23 cellular contexts compared by ENCODE assay signal in genomic region chr17:7072406-7072805, GRCh38. TPM values are rescaled to one million over a fixed set of nuclear protein-coding genes. Genes with fewer than 3 reads are reported as not detected.
DNase-seq lines count a peak whose midpoint lies in the region; ATAC-seq, FAIRE-seq and TF ChIP-seq lines count a peak whose summit lies in the region.
"Had no signal": no experiment of that assay in that cellular context is flagged by ENCODE, and none has a peak within 500 bp of the region (broad histone marks: within the 10 kb centered on the region; RNA-seq: fewer than 3 reads in every experiment).

No MANE protein-coding gene starts in this region.

- no peaks in the 10 kb centered on the region for H3K79me2 ChIP-seq in GM12878 (ENCODE audit: control insufficient read depth, insufficient read depth, low read length)

- intact Hi-C loops in GM12878 (cut with micrococcal nuclease; ENCODE audit: unreplicated experiment): no loop called here
- intact Hi-C loops in thyroid gland (cut with DNase I): no loop called here

- peaks cover 23% of the 10 kb centered on the region for H3K9me3 Mint-ChIP-seq in nephron progenitor cell
- H3K9me3 Mint-ChIP-seq in stimulated activated naive B cell treated with anti-CD40 and anti-IgM and Interleukin-4, amounts not matched to agents 10 μg/mL and 1 μg/mL and 100 μg/mL, for 72 hours: peaks cover 10 to 21% of the 10 kb centered on the region in 2 donors

- H3K4me3 ChIP-seq in H7 (ENCODE audit: insufficient read depth, low read depth, low read length): no peak overlapping the region
- H3K4me3 ChIP-seq in GM12878: no peak overlapping the region
- H3K4me3 ChIP-seq in thyroid gland (replicated peaks in 1 of 3): no peak overlapping the region
- H3K4me3 ChIP-seq: HAP-1 had no signal

- no peaks in the 10 kb centered on the region for H3K4me1 ChIP-seq in GM12878 (ENCODE audit: control insufficient read depth, insufficient read depth, low read length)
- H3K4me1 ChIP-seq in thyroid gland: no peaks in the 10 kb centered on the region
- H3K4me1 ChIP-seq: BE2C, HAP-1 had no signal

- no peak for TF ChIP-seq RAD21 in GM12878 (IDR thresholded peaks at IDR 0.05; ENCODE audit: insufficient read depth, low read depth, low read length)

- BruUV-seq in GM12878 (replicated peaks; lab: Mats Ljungman, UMichigan): no TSS peak

- H3K9me3 ChIP-seq in GM12878 (replicated peaks; ENCODE audit: control insufficient read depth, insufficient read depth, low read length) (no peaks in the 10 kb centered on the region; the same call in 2 of the 3 replicates), thyroid gland (no peaks in the 10 kb centered on the region)
- H3K9me3 ChIP-seq: BE2C, HAP-1 had no signal

- H3K4me3 Mint-ChIP-seq in nephron progenitor cell: no peak overlapping the region
- peak overlapping the region in 1 of 2 donors; percentile 45 for H3K4me3 Mint-ChIP-seq in stimulated activated naive B cell treated with anti-CD40 and anti-IgM and Interleukin-4, amounts not matched to agents 10 μg/mL and 1 μg/mL and 100 μg/mL, for 72 hours
- H3K4me3 Mint-ChIP-seq: CD4-positive, CD25-positive, alpha-beta regulatory T cell; CD8-positive, alpha-beta memory T cell had no signal

- no peak overlapping the region for H3K9ac ChIP-seq in GM12878 (ENCODE audit: control insufficient read depth, insufficient read depth, low read length)

- H3K4me2 ChIP-seq in GM12878 (ENCODE audit: control insufficient read depth, insufficient read depth): no peak overlapping the region

- H3K27ac ChIP-seq in GM12878 (ENCODE audit: control insufficient read depth, insufficient read depth) (no peak overlapping the region), thyroid gland (no peak overlapping the region)
- H3K27ac ChIP-seq: HL-60 had no signal

- H3K27ac Mint-ChIP-seq in nephron progenitor cell: peak overlapping the region; percentile 57
- H3K27ac Mint-ChIP-seq in stimulated activated naive B cell treated with anti-CD40 and anti-IgM and Interleukin-4, amounts not matched to agents 10 μg/mL and 1 μg/mL and 100 μg/mL, for 72 hours: peak overlapping the region; percentile 66
- H3K27ac Mint-ChIP-seq: CD4-positive, CD25-positive, alpha-beta regulatory T cell; CD8-positive, alpha-beta memory T cell had no signal

- peaks cover 8% of the 10 kb centered on the region for H3K27me3 Mint-ChIP-seq in nephron progenitor cell (ENCODE audit: low read depth, poor library complexity)
- peaks cover 3 to 33% of the 10 kb centered on the region in 2 donors for H3K27me3 Mint-ChIP-seq in stimulated activated naive B cell treated with anti-CD40 and anti-IgM and Interleukin-4, amounts not matched to agents 10 μg/mL and 1 μg/mL and 100 μg/mL, for 72 hours
- H3K27me3 Mint-ChIP-seq: CD8-positive, alpha-beta memory T cell had no signal

- no peak overlapping the region for H2AFZ ChIP-seq in GM12878 (ENCODE audit: control insufficient read depth, low read depth, low read length)

- RAD21 ChIA-PET in GM12878 (lab: Charles Lee; ENCODE audit: unreplicated experiment): no interaction called here

- SMC1A ChIA-PET in GM12878 (lab: Charles Lee; ENCODE audit: uncharacterized antibody, unreplicated experiment): interaction anchor here (0.8 kb wide), 2 partner anchors 18 to 27 kb away, joined by 3 read pairs; no protein-coding TSS in a partner anchor

- DNase-seq in H7 (peak; percentile 23), GM12878 (ENCODE audit: low read depth, low spot score) (no peak), nephron progenitor cell (no peak), thyroid gland (no peak)
- no peak for DNase-seq in stimulated activated naive B cell treated with anti-CD40 and anti-IgM and Interleukin-4, amounts not matched to agents 10 μg/mL and 1 μg/mL and 100 μg/mL, for 72 hours
- DNase-seq in stimulated activated CD8-positive, alpha-beta memory T cell treated with anti-CD3 and anti-CD28 coated beads, Interleukin-4, amount 100 ng/mL, for 48 hours: no peak
- DNase-seq: BE2C; C1 segment of cervical spinal cord; CD4-positive, CD25-positive, alpha-beta regulatory T cell; CD8-positive, alpha-beta memory T cell; COR-L47; DMS 273 treated with DMSO at 0.1 percent for 48 hours; DMS53; DND-41; EL; GOT3 had no signal

- H3K27me3 ChIP-seq in H7 (ENCODE audit: control insufficient read depth, insufficient read depth, low read length) (no peaks in the 10 kb centered on the region; the same call in 1 of the 2 replicates), GM12878 (replicated peaks in 1 of 2; ENCODE audit: control insufficient read depth in 2 of 2, insufficient read depth in 2 of 2, low read length in 1 of 2) (no peaks in the 10 kb centered on the region), thyroid gland (no peaks in the 10 kb centered on the region)
- H3K27me3 ChIP-seq: BE2C had no signal

- H3K36me3 ChIP-seq in H7 (replicated peaks; ENCODE audit: control insufficient read depth, insufficient read depth, low read length) (no peaks in the 10 kb centered on the region), GM12878 (ENCODE audit: control insufficient read depth in 2 of 2, insufficient read depth in 2 of 2, low read length in 1 of 2) (no peaks in the 10 kb centered on the region), thyroid gland (no peaks in the 10 kb centered on the region)
- H3K36me3 ChIP-seq: BE2C, HAP-1 had no signal

- TF ChIP-seq POLR2A in GM12878 (IDR thresholded peaks at IDR 0.05; ENCODE audit: low read depth, low read length) (no peak), thyroid gland (IDR thresholded peaks at IDR 0.05) (no peak)

- no peak for FAIRE-seq in GM12878 (lab: Jason Lieb, UNC)
- FAIRE-seq: GM12891 had no signal

- in situ Hi-C loops in GM12878 (cut with MboI): no loop called here

- ATAC-seq in GM12878: peak; percentile 27; the same call in 1 of the 3 replicates
- peak; percentile 75 to 88 for ATAC-seq in stimulated activated naive B cell treated with anti-CD40 and anti-IgM and Interleukin-4, amounts not matched to agents 10 μg/mL and 1 μg/mL and 100 μg/mL, for 72 hours (replicated peaks)
- no peak for ATAC-seq in HG02642 (IDR thresholded peaks at IDR 0.05; ENCODE audit: poor library complexity, unreplicated experiment)

- TF ChIP-seq CTCF in GM12878 (IDR thresholded peaks at IDR 0.05 in 2 of 3, conservative IDR thresholded peaks at IDR 0.05 in 1 of 3; ENCODE audit: control insufficient read depth in 2 of 3, extremely low read depth in 1 of 3, insufficient read depth in 1 of 3, low read depth in 3 of 3, low read length in 3 of 3) (no peak), nephron progenitor cell (IDR thresholded peaks at IDR 0.05) (no peak), thyroid gland (IDR thresholded peaks at IDR 0.05) (no peak)

- no peaks in the 10 kb centered on the region for H4K20me1 ChIP-seq in GM12878 (ENCODE audit: control insufficient read depth, insufficient read depth)

- no peak for TF ChIP-seq EP300 in GM12878 (IDR thresholded peaks at IDR 0.05; ENCODE audit: borderline replicate concordance in 1 of 2, control insufficient read depth in 1 of 2, low read depth in 2 of 2, low read length in 2 of 2)

- H3K36me3 Mint-ChIP-seq in nephron progenitor cell (ENCODE audit: low read depth): peaks cover 7% of the 10 kb centered on the region
- peaks cover 9 to 13% of the 10 kb centered on the region in 2 donors for H3K36me3 Mint-ChIP-seq in stimulated activated naive B cell treated with anti-CD40 and anti-IgM and Interleukin-4, amounts not matched to agents 10 μg/mL and 1 μg/mL and 100 μg/mL, for 72 hours
- H3K36me3 Mint-ChIP-seq: CD4-positive, CD25-positive, alpha-beta regulatory T cell had no signal

- H3K4me1 Mint-ChIP-seq in nephron progenitor cell: no peaks in the 10 kb centered on the region
- H3K4me1 Mint-ChIP-seq in stimulated activated naive B cell treated with anti-CD40 and anti-IgM and Interleukin-4, amounts not matched to agents 10 μg/mL and 1 μg/mL and 100 μg/mL, for 72 hours: peaks cover 11 to 15% of the 10 kb centered on the region in 2 donors
- H3K4me1 Mint-ChIP-seq: CD4-positive, CD25-positive, alpha-beta regulatory T cell; CD8-positive, alpha-beta memory T cell had no signal

- POLR2A ChIA-PET in GM12878 (lab: Charles Lee): no interaction called here

- CTCF ChIA-PET in GM12878 (lab: Yijun Ruan, JAX): interaction anchor here (0.6 to 0.8 kb wide), 2 partner anchors 9 to 40 kb away, joined by 3 to 4 read pairs; no protein-coding TSS in a partner anchor

- WGBS in GM12878 (ENCODE audit: insufficient coverage, insufficient replicate concordance, low lambda C conversion rate, missing lambda C conversion rate): 47% methylated on average over 2 of the region's 2 CpGs
- WGBS in thyroid gland, 2 donors: 88 to 92% methylated on average over 2 of the region's 2 CpGs

RNA-seq across cellular contexts. Expression of gene CLEC10A, which starts 7.6 kb away (rescaled TPM):
- not detected in 2 replicates for total RNA-seq in H7 (2014; rRNA removed; shearing (Covaris generic))
- not detected in 2 replicates for total RNA-seq in GM12878 (2013; cell fraction: nucleolus; rRNA removed)
- total RNA-seq in GM12878 (2014; rRNA removed) (not detected in 2 replicates), GM12878 (2014; rRNA removed; fragmentation: Illumina TruSeq; extraction: Trizol) (not detected in 2 replicates), GM12878 (2021) (not detected in 2 replicates), thyroid gland (1 to 10 TPM in 3 of 4 donors, under 1 TPM in 1; 0.59 to 3.9 (median 2.1) TPM)
- polyA plus RNA-seq in GM12878 (2011; ENCODE audit: low read depth): not detected
- polyA plus RNA-seq in GM12878 (2011; rRNA removed) (not detected in 2 replicates), GM12878 (2014; fragmentation: Illumina TruSeq; extraction: Trizol) (not detected in 2 replicates), GM12878 (2014; fragmentation: Nextera tagmentation; extraction: Ambion mirVana) (not detected), GM12878 (2014; rRNA removed) (not detected in 2 replicates), GM12878 (2016; fragmentation: Nextera tagmentation; extraction: Ambion mirVana) (not detected)
- not detected in 2 replicates for polyA plus RNA-seq in GM12878 (2011; cell fraction: cytosol; rRNA removed)
- polyA plus RNA-seq in GM12878 (2011; cell fraction: nucleus; rRNA removed): not detected in 2 replicates
- not detected in 2 replicates for polyA plus RNA-seq in GM12878 (2012)
- polyA minus RNA-seq in GM12878 (2011; rRNA and poly(A)+ RNA removed): not detected in 2 replicates
- not detected in 2 replicates for polyA minus RNA-seq in GM12878 (2011; cell fraction: cytosol; rRNA and poly(A)+ RNA removed)
- not detected in 2 replicates for polyA minus RNA-seq in GM12878 (2011; cell fraction: nucleus; rRNA and poly(A)+ RNA removed)
- total RNA-seq: A172; CD4-positive, CD25-positive, alpha-beta regulatory T cell; G401; HT1080 had no signal
- polyA plus RNA-seq: CD4-positive, CD25-positive, alpha-beta regulatory T cell; CD8-positive, alpha-beta memory T cell had no signal

RNA-seq across cellular contexts. Expression of gene SLC16A11, which starts 28.5 kb away (rescaled TPM):
- total RNA-seq in H7 (2014; rRNA removed; shearing (Covaris generic)): 0.24 and 0.37 TPM in 2 replicates
- 3.5 and 3.7 TPM in 2 replicates for total RNA-seq in GM12878 (2013; cell fraction: nucleolus; rRNA removed)
- total RNA-seq in GM12878 (2014; rRNA removed) (1.1 and 1.8 TPM in 2 replicates), GM12878 (2014; rRNA removed; fragmentation: Illumina TruSeq; extraction: Trizol) (0.28 and 0.72 TPM in 2 replicates), GM12878 (2021) (2.0 and 2.7 TPM in 2 replicates), thyroid gland (10 to 100 TPM in 3 of 4 donors, 1 to 10 TPM in 1; 5.4 to 43.9 (median 18.8) TPM)
- 0.18 TPM for polyA plus RNA-seq in GM12878 (2011; ENCODE audit: low read depth)
- polyA plus RNA-seq in GM12878 (2011; rRNA removed) (0.11 TPM in 1 of 2 replicates, not detected in the other), GM12878 (2014; fragmentation: Illumina TruSeq; extraction: Trizol) (0.15 TPM in 1 of 2 replicates, not detected in the other), GM12878 (2014; fragmentation: Nextera tagmentation; extraction: Ambion mirVana) (under 1 TPM; 0.24 to 0.35 TPM), GM12878 (2014; rRNA removed) (1.5 and 1.6 TPM in 2 replicates), GM12878 (2016; fragmentation: Nextera tagmentation; extraction: Ambion mirVana) (1 to 10 TPM in 1 of 2 experiments, under 1 TPM in 1; 0.97 to 1.1 TPM)
- 0.13 and 0.15 TPM in 2 replicates for polyA plus RNA-seq in GM12878 (2011; cell fraction: cytosol; rRNA removed)
- polyA plus RNA-seq in GM12878 (2011; cell fraction: nucleus; rRNA removed): 1.1 TPM in 2 replicates
- polyA plus RNA-seq in GM12878 (2012): 1.2 TPM in 2 replicates
- polyA minus RNA-seq in GM12878 (2011; rRNA and poly(A)+ RNA removed): not detected in 2 replicates
- polyA minus RNA-seq in GM12878 (2011; cell fraction: cytosol; rRNA and poly(A)+ RNA removed): not detected in 2 replicates
- polyA minus RNA-seq in GM12878 (2011; cell fraction: nucleus; rRNA and poly(A)+ RNA removed): 0.24 and 1.2 TPM in 2 replicates
- total RNA-seq: A172, G401, HT1080 had no signal

RNA-seq across cellular contexts. Expression of gene SLC16A13, which starts 36.6 kb away (rescaled TPM):
- 0.37 and 0.48 TPM in 2 replicates for total RNA-seq in H7 (2014; rRNA removed; shearing (Covaris generic))
- total RNA-seq in GM12878 (2013; cell fraction: nucleolus; rRNA removed): 3.6 and 4.1 TPM in 2 replicates
- total RNA-seq in GM12878 (2014; rRNA removed) (2.6 and 2.7 TPM in 2 replicates), GM12878 (2014; rRNA removed; fragmentation: Illumina TruSeq; extraction: Trizol) (2.1 and 2.3 TPM in 2 replicates), GM12878 (2021) (11.9 and 12.1 TPM in 2 replicates), thyroid gland (1 to 10 TPM; 1.2 to 6.7 (median 4.1) TPM)
- 2.4 TPM for polyA plus RNA-seq in GM12878 (2011; ENCODE audit: low read depth)
- polyA plus RNA-seq in GM12878 (2011; rRNA removed) (0.81 and 1.7 TPM in 2 replicates), GM12878 (2014; fragmentation: Illumina TruSeq; extraction: Trizol) (2.9 and 4.0 TPM in 2 replicates), GM12878 (2014; fragmentation: Nextera tagmentation; extraction: Ambion mirVana) (under 1 TPM; 0.34 to 0.46 TPM), GM12878 (2014; rRNA removed) (5.6 TPM in 2 replicates), GM12878 (2016; fragmentation: Nextera tagmentation; extraction: Ambion mirVana) (1 to 10 TPM; 5.9 to 6.8 TPM)
- polyA plus RNA-seq in GM12878 (2011; cell fraction: cytosol; rRNA removed): 2.1 and 2.3 TPM in 2 replicates
- 5.8 and 6.6 TPM in 2 replicates for polyA plus RNA-seq in GM12878 (2011; cell fraction: nucleus; rRNA removed)
- polyA plus RNA-seq in GM12878 (2012): 4.4 and 5.2 TPM in 2 replicates
- polyA minus RNA-seq in GM12878 (2011; rRNA and poly(A)+ RNA removed): 3.7 and 5.4 TPM in 2 replicates
- polyA minus RNA-seq in GM12878 (2011; cell fraction: cytosol; rRNA and poly(A)+ RNA removed): 0.83 and 3.5 TPM in 2 replicates
- 5.6 and 9.0 TPM in 2 replicates for polyA minus RNA-seq in GM12878 (2011; cell fraction: nucleus; rRNA and poly(A)+ RNA removed)

RNA-seq across cellular contexts. Expression of gene ASGR2, which starts 42.2 kb away (rescaled TPM):
- not detected in 2 replicates for total RNA-seq in H7 (2014; rRNA removed; shearing (Covaris generic))
- total RNA-seq in GM12878 (2013; cell fraction: nucleolus; rRNA removed): 0.51 TPM in 1 of 2 replicates, not detected in the other
- total RNA-seq in GM12878 (2014; rRNA removed) (not detected in 2 replicates), GM12878 (2014; rRNA removed; fragmentation: Illumina TruSeq; extraction: Trizol) (not detected in 2 replicates), GM12878 (2021) (0.37 TPM in 1 of 2 replicates, not detected in the other), thyroid gland (1 to 10 TPM in 1 of 4 donors, not detected in 3; 1.0 TPM)
- polyA plus RNA-seq in GM12878 (2011; ENCODE audit: low read depth): not detected
- polyA plus RNA-seq in GM12878 (2011; rRNA removed) (0.17 TPM in 1 of 2 replicates, not detected in the other), GM12878 (2014; fragmentation: Illumina TruSeq; extraction: Trizol) (not detected in 2 replicates), GM12878 (2014; fragmentation: Nextera tagmentation; extraction: Ambion mirVana) (not detected), GM12878 (2014; rRNA removed) (not detected in 2 replicates), GM12878 (2016; fragmentation: Nextera tagmentation; extraction: Ambion mirVana) (not detected)
- polyA plus RNA-seq in GM12878 (2011; cell fraction: cytosol; rRNA removed): 0.04 and 0.15 TPM in 2 replicates
- 0.07 and 0.09 TPM in 2 replicates for polyA plus RNA-seq in GM12878 (2011; cell fraction: nucleus; rRNA removed)
- 0.08 TPM in 1 of 2 replicates, not detected in the other for polyA plus RNA-seq in GM12878 (2012)
- polyA minus RNA-seq in GM12878 (2011; rRNA and poly(A)+ RNA removed): not detected in 2 replicates
- not detected in 2 replicates for polyA minus RNA-seq in GM12878 (2011; cell fraction: cytosol; rRNA and poly(A)+ RNA removed)
- not detected in 2 replicates for polyA minus RNA-seq in GM12878 (2011; cell fraction: nucleus; rRNA and poly(A)+ RNA removed)
- total RNA-seq: A172; CD4-positive, CD25-positive, alpha-beta regulatory T cell; CD8-positive, alpha-beta memory T cell; G401; HT1080 had no signal
- polyA plus RNA-seq: CD4-positive, CD25-positive, alpha-beta regulatory T cell; CD8-positive, alpha-beta memory T cell had no signal

RNA-seq across cellular contexts. Expression of gene BCL6B, which starts 49.6 kb away (rescaled TPM):
- total RNA-seq in H7 (2014; rRNA removed; shearing (Covaris generic)): 4.9 and 8.3 TPM in 2 replicates
- 1.1 and 2.2 TPM in 2 replicates for total RNA-seq in GM12878 (2013; cell fraction: nucleolus; rRNA removed)
- total RNA-seq in GM12878 (2014; rRNA removed) (0.06 and 0.22 TPM in 2 replicates), GM12878 (2014; rRNA removed; fragmentation: Illumina TruSeq; extraction: Trizol) (0.09 and 0.18 TPM in 2 replicates), GM12878 (2021) (0.56 and 0.85 TPM in 2 replicates), thyroid gland (10 to 100 TPM in 2 of 4 donors, 1 to 10 TPM in 2; 3.1 to 18.9 (median 7.6) TPM)
- polyA plus RNA-seq in GM12878 (2011; ENCODE audit: low read depth): 0.18 TPM
- polyA plus RNA-seq in GM12878 (2011; rRNA removed) (0.10 and 0.12 TPM in 2 replicates), GM12878 (2014; fragmentation: Illumina TruSeq; extraction: Trizol) (0.05 and 0.15 TPM in 2 replicates), GM12878 (2014; fragmentation: Nextera tagmentation; extraction: Ambion mirVana) (under 1 TPM; 0.09 to 0.11 TPM), GM12878 (2014; rRNA removed) (0.08 and 0.14 TPM in 2 replicates), GM12878 (2016; fragmentation: Nextera tagmentation; extraction: Ambion mirVana) (under 1 TPM in 1 of 2 experiments, not detected in 1; 0.32 TPM)
- 0.15 and 0.27 TPM in 2 replicates for polyA plus RNA-seq in GM12878 (2011; cell fraction: cytosol; rRNA removed)
- polyA plus RNA-seq in GM12878 (2011; cell fraction: nucleus; rRNA removed): 0.66 and 0.73 TPM in 2 replicates
- polyA plus RNA-seq in GM12878 (2012): 0.13 and 0.20 TPM in 2 replicates
- polyA minus RNA-seq in GM12878 (2011; rRNA and poly(A)+ RNA removed): 0.26 and 0.29 TPM in 2 replicates
- 2.1 TPM in 1 of 2 replicates, not detected in the other for polyA minus RNA-seq in GM12878 (2011; cell fraction: cytosol; rRNA and poly(A)+ RNA removed)
- polyA minus RNA-seq in GM12878 (2011; cell fraction: nucleus; rRNA and poly(A)+ RNA removed): 0.85 TPM in 1 of 2 replicates, not detected in the other
- total RNA-seq: G401, HT1080 had no signal
- polyA plus RNA-seq: CD4-positive, CD25-positive, alpha-beta regulatory T cell had no signal
